1 cellular context compared by ENCODE assay signal in the genomic region with DNA sequence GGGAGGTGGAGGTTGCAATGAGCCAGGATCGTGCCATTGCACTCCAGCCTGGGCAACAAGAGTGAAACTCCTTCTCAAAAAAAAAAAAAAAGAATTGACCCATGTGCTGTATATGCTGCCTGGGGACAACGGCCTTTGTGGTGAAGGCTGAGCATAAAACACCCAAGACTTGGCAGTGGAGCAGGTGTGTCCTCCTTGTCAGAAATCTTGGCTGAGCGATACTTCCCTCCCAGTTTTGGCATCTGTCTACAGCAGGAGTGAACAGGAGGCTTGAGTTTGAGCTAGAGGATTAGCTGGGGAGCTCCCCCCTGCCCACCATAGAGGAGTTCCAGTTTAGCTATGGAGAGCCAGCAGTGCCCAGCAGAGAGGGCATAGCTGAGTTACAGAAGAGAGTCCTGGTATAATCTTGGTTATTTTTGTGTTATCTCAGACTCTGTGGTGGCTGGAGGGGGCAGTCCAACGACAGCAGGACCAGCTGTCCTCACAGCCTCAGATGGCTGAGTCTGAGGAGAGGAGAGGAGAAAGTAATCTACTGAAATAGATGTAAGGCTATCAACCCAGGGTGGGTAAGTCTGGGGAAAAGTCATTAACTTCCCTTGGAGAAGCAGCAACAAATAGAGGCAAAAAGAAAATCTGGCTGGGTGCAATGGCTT.
TF ChIP-seq lines count a peak whose summit lies in the region.

No MANE protein-coding gene starts in this region.

TF ChIP-seq in WTC11, 78 proteins besides CTCF, POLR2A, EP300 and RAD21 (continued from another document):
- TF ChIP-seq, protein P1, sequence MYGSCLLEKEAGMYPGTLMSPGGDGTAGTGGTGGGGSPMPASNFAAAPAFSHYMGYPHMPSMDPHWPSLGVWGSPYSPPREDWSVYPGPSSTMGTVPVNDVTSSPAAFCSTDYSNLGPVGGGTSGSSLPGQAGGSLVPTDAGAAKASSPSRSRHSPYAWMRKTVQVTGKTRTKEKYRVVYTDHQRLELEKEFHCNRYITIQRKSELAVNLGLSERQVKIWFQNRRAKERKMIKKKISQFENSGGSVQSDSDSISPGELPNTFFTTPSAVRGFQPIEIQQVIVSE (CRISPR knock-in tag; IDR thresholded peaks at IDR 0.05; ENCODE audit: borderline replicate concordance) = no peak
- TF ChIP-seq, protein P2, sequence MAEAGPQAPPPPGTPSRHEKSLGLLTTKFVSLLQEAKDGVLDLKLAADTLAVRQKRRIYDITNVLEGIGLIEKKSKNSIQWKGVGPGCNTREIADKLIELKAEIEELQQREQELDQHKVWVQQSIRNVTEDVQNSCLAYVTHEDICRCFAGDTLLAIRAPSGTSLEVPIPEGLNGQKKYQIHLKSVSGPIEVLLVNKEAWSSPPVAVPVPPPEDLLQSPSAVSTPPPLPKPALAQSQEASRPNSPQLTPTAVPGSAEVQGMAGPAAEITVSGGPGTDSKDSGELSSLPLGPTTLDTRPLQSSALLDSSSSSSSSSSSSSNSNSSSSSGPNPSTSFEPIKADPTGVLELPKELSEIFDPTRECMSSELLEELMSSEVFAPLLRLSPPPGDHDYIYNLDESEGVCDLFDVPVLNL (CRISPR knock-in tag; IDR thresholded peaks at IDR 0.05; ENCODE audit: borderline replicate concordance, low read depth) = no peak
- TF ChIP-seq ZNF416 (CRISPR knock-in tag; IDR thresholded peaks at IDR 0.05) = no peak
- no peak for TF ChIP-seq E2F1 (CRISPR knock-in tag; IDR thresholded peaks at IDR 0.05)
- no peak for TF ChIP-seq AR (CRISPR knock-in tag; IDR thresholded peaks at IDR 0.05)
- TF ChIP-seq, protein P3, sequence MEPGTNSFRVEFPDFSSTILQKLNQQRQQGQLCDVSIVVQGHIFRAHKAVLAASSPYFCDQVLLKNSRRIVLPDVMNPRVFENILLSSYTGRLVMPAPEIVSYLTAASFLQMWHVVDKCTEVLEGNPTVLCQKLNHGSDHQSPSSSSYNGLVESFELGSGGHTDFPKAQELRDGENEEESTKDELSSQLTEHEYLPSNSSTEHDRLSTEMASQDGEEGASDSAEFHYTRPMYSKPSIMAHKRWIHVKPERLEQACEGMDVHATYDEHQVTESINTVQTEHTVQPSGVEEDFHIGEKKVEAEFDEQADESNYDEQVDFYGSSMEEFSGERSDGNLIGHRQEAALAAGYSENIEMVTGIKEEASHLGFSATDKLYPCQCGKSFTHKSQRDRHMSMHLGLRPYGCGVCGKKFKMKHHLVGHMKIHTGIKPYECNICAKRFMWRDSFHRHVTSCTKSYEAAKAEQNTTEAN (CRISPR knock-in tag; IDR thresholded peaks at IDR 0.05) = no peak
